9 cellular contexts compared by ENCODE assay signal in the genomic region with DNA sequence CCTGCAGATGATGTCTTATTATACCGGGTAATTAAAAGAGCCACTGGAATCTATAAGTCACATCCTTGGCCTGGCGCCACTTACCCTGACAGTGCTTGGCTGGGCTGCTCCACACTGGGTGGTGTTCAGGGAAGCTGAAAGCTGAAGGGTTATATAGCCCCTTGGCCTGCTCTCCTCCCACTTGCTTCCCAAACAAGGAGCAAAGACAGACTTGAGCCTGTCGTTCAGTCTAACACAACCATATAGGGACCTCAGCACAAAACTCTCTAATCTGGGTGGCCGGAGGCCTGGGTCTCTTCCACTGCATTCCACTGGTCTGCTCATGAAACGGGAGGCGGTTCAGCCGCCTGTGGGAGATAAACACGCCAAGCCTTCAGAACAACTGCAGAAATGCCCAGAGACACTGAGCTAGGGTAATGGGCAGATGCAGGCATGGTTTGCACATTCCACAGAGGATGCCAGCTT. TPM values are rescaled to one million over a fixed set of nuclear protein-coding genes. Genes with fewer than 3 reads are reported as not detected.
DNase-seq lines count a peak whose midpoint lies in the region; ATAC-seq and TF ChIP-seq lines count a peak whose summit lies in the region.
"Had no signal": no experiment of that assay in that cellular context is flagged by ENCODE, and none has a peak within 500 bp of the region (broad histone marks: within the 10 kb centered on the region; RNA-seq: fewer than 3 reads in every experiment).

TSS of gene ACTA2 (minus strand) at position 127 of the 465 bp plus-strand sequence. CDS start 3,843 bp downstream, outside the sequence.

- no peak within 1 kb of the TSS for H3K27ac Mint-ChIP-seq in activated CD4-positive, alpha-beta memory T cell treated with anti-CD3 and anti-CD28 coated beads, Interleukin-2, amount 10 ng/mL, durations not matched to agents 7 days and 5 days

- H3K27me3 Mint-ChIP-seq in activated CD4-positive, alpha-beta memory T cell treated with anti-CD3 and anti-CD28 coated beads, Interleukin-2, amount 10 ng/mL, durations not matched to agents 7 days and 5 days: no peaks in the 10 kb centered on the region

- TF ChIP-seq CTCF in BE2C (IDR thresholded peaks at IDR 0.05; ENCODE audit: low read depth, low read length) (no peak), ovary (IDR thresholded peaks at IDR 0.05) (no peak)

- TF ChIP-seq EP300 in ovary (IDR thresholded peaks at IDR 0.05): no peak

- H3K9me3 ChIP-seq in BE2C (no peaks in the 10 kb centered on the region), ovary (no peaks in the 10 kb centered on the region)

- H3K36me3 Mint-ChIP-seq in activated CD4-positive, alpha-beta memory T cell treated with anti-CD3 and anti-CD28 coated beads, Interleukin-2, amount 10 ng/mL, durations not matched to agents 7 days and 5 days (ENCODE audit: low read depth): no peaks in the 10 kb centered on the region

- H3K4me3 Mint-ChIP-seq in activated CD4-positive, alpha-beta memory T cell treated with anti-CD3 and anti-CD28 coated beads, Interleukin-2, amount 10 ng/mL, durations not matched to agents 7 days and 5 days: no peak within 1 kb of the TSS

- no peak for ATAC-seq in HG03039 (IDR thresholded peaks at IDR 0.05; ENCODE audit: unreplicated experiment)

- peak within 1 kb of the TSS; percentile 38 to 70 for H3K27ac ChIP-seq in ovary

- intact Hi-C loops in ovary (cut with DNase I): no loop called here

- no peaks in the 10 kb centered on the region for H3K36me3 ChIP-seq in BE2C
- no peaks in the 10 kb centered on the region for H3K36me3 ChIP-seq in ovary

- POLR2A ChIA-PET in activated CD4-positive, alpha-beta memory T cell treated with anti-CD3 and anti-CD28 coated beads, Interleukin-2, amount 10 ng/mL, durations not matched to agents 7 days and 5 days (lab: Charles Lee): no interaction called here

- H3K27me3 ChIP-seq in BE2C: no peaks in the 10 kb centered on the region
- H3K27me3 ChIP-seq in ovary: no peaks in the 10 kb centered on the region

- H3K4me1 Mint-ChIP-seq in activated CD4-positive, alpha-beta memory T cell treated with anti-CD3 and anti-CD28 coated beads, Interleukin-2, amount 10 ng/mL, durations not matched to agents 7 days and 5 days: no peaks in the 10 kb centered on the region

- 7 to 13% (median 9%) methylated on average over 8 of the region's 8 CpGs for WGBS in ovary, 3 donors

- no peaks in the 10 kb centered on the region for H3K9me3 Mint-ChIP-seq in activated CD4-positive, alpha-beta memory T cell treated with anti-CD3 and anti-CD28 coated beads, Interleukin-2, amount 10 ng/mL, durations not matched to agents 7 days and 5 days

- H3K4me3 ChIP-seq in BE2C (ENCODE audit: low read depth, low read length) (peak within 1 kb of the TSS; percentile 46), ovary (peak within 1 kb of the TSS; percentile 50)

- DNase-seq in BE2C: peak; percentile 66
- no peak for DNase-seq in activated CD4-positive, alpha-beta memory T cell treated with anti-CD3 and anti-CD28 coated beads, Interleukin-2, amount 10 ng/mL, durations not matched to agents 7 days and 5 days
- no peak for DNase-seq in glomerular endothelial cell (ENCODE audit: extremely low read depth, low read depth, low spot score)
- DNase-seq in ovary: peak; percentile 57 to 80 (median 69)
- DNase-seq in NCI-H1436 (lab: John Stamatoyannopoulos, UW): no peak
- DNase-seq in NCI-H524 treated with DMSO at 0.1 percent for 48 hours (lab: John Stamatoyannopoulos, UW): no peak
- no peak for DNase-seq in HT-29 (ENCODE audit: low spot score)
- DNase-seq: GDM1 had no signal

- H3K4me1 ChIP-seq in BE2C (peaks cover 21% of the 10 kb centered on the region), ovary (ENCODE audit: insufficient read depth) (peaks cover 12% of the 10 kb centered on the region)

- no peak for TF ChIP-seq POLR2A in ovary (IDR thresholded peaks at IDR 0.05)

- CTCF ChIA-PET in activated CD4-positive, alpha-beta memory T cell treated with anti-CD3 and anti-CD28 coated beads, Interleukin-2, amount 10 ng/mL, durations not matched to agents 7 days and 5 days (lab: Charles Lee): interaction anchor here (0.5 kb wide), 1 partner anchor 21 kb away, joined by 5 read pairs; no protein-coding TSS in a partner anchor

RNA-seq across cellular contexts. Expression of gene ACTA2, which starts in this region (rescaled TPM):
- 14.3 TPM for polyA plus RNA-seq in BE2C (2012; ENCODE audit: insufficient read depth, insufficient read length, low read depth)
- 10 to 100 TPM; 14.7 to 15.5 TPM for total RNA-seq in activated CD4-positive, alpha-beta memory T cell treated with anti-CD3 and anti-CD28 coated beads, Interleukin-2, amount 10 ng/mL, durations not matched to agents 7 days and 5 days
- 62.1 and 106 TPM in 2 replicates for total RNA-seq in glomerular endothelial cell
- 1,000 to 10,000 TPM in 2 of 7 donors, 100 to 1,000 TPM in 5; 154 to 1,797 (median 461) TPM for total RNA-seq in ovary
- 1,000 to 10,000 TPM in 1 of 2 donors, 100 to 1,000 TPM in 1; 777 to 5,219 TPM for polyA plus RNA-seq in ovary
- total RNA-seq in HT-29 (2014; rRNA removed; shearing (Covaris generic)): 0.31 and 1.4 TPM in 2 replicates

Comparison
In these comparisons a context has a peak if more than half of its experiments do, and no peak if none do; other contexts are left out.
1. DNase-seq: peak in BE2C (single experiment) and ovary (5 of 5); none in activated CD4-positive, alpha-beta memory T cell treated with anti-CD3 and anti-CD28 coated beads, Interleukin-2, amount 10 ng/mL, durations not matched to agents 7 days and 5 days (single experiment), glomerular endothelial cell (single experiment), NCI-H1436 (single experiment), NCI-H524 treated with DMSO at 0.1 percent for 48 hours (single experiment) and HT-29 (single experiment).